In the genomic region with DNA sequence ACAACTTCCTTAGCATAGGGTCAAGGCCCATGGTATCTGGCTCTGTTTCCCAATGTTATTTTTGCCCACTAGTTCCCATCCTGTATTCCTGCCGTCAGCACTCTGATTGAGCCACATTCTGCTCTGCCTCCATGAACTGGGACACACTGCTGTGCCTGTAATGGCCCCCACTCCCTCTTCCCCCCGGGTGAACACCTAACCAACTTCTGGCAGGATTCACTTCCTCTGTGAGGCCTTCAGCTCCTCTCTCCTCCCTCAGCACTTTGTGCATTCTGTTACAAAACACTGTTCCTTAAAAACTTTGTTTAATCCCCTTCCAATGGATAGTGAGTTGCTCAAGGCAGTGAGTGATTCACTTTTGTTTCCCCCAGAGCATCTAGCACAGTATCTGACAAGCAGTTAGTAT, we compare ENCODE assay signal across 13 cellular contexts.
DNase-seq lines count a peak whose midpoint lies in the region; ATAC-seq, FAIRE-seq and TF ChIP-seq lines count a peak whose summit lies in the region.
"Had no signal": no experiment of that assay in that cellular context is flagged by ENCODE, and none has a peak within 500 bp of the region (broad histone marks: within the 10 kb centered on the region; RNA-seq: fewer than 3 reads in every experiment).

No MANE protein-coding gene starts in this region.

- ATAC-seq in HG03460 (IDR thresholded peaks at IDR 0.05; ENCODE audit: unreplicated experiment) (no peak), GM21367 (IDR thresholded peaks at IDR 0.05; ENCODE audit: unreplicated experiment) (no peak)

- H3K27ac ChIP-seq in PC-9 (peak overlapping the region; percentile 48; the same call in 1 of the 2 replicates), esophagus (ENCODE audit: low read depth in 2 of 2, low read length in 1 of 2) (peak overlapping the region; percentile 3 to 37), neural progenitor cell (peak overlapping the region; percentile 76)

- DNase-seq in GM12892 (ENCODE audit: insufficient read length), result no peak
- no peak for DNase-seq in PC-9
- no peak for DNase-seq in neural progenitor cell (ENCODE audit: low spot score)
- DNase-seq in LoVo (ENCODE audit: low spot score), result no peak
- DNase-seq in NCI-H345 (lab: John Stamatoyannopoulos, UW), result no peak
- DNase-seq: activated CD8-positive, alpha-beta memory T cell treated with anti-CD3 and anti-CD28 coated beads for 24 hours; GOT3; islet precursor cell had no signal

- BruUV-seq in PC-9 (replicated peaks; lab: Mats Ljungman, UMichigan), result no TSS peak

- peak; percentile 44 for FAIRE-seq in GM12892 (lab: Jason Lieb, UNC)

- H2AFZ ChIP-seq in PC-9, result no peak overlapping the region
- no peak overlapping the region for H2AFZ ChIP-seq in neural progenitor cell (replicated peaks)

- POLR2A ChIA-PET in PC-9 (lab: Charles Lee; ENCODE audit: unreplicated experiment), result no interaction called here

- H3K36me3 ChIP-seq in PC-9 (ENCODE audit: low read depth) (no peaks in the 10 kb centered on the region; the same call in 1 of the 2 replicates), esophagus (ENCODE audit: control insufficient read depth in 2 of 2, insufficient read depth in 2 of 2, low read length in 1 of 2) (no peaks in the 10 kb centered on the region), neural progenitor cell (no peaks in the 10 kb centered on the region)

- H3K79me2 ChIP-seq in PC-9 (ENCODE audit: low read depth) (peaks cover 85% of the 10 kb centered on the region), neural progenitor cell (ENCODE audit: low read depth) (peaks cover 100% of the 10 kb centered on the region)

- no peak for TF ChIP-seq POLR2A in GM12892 (IDR thresholded peaks at IDR 0.05; ENCODE audit: low read depth, low read length)

- no peaks in the 10 kb centered on the region for H3K27me3 Mint-ChIP-seq in neural progenitor cell (ENCODE audit: insufficient read depth, low read depth)

- no peak overlapping the region for H3K4me3 ChIP-seq in PC-9
- no peak overlapping the region for H3K4me3 ChIP-seq in esophagus (ENCODE audit: low read depth in 1 of 2, low read length in 2 of 2)
- no peak overlapping the region for H3K4me3 ChIP-seq in neural progenitor cell

- H4K20me1 ChIP-seq in PC-9 (ENCODE audit: insufficient read depth), result no peaks in the 10 kb centered on the region
- peaks cover 99% of the 10 kb centered on the region for H4K20me1 ChIP-seq in neural progenitor cell (ENCODE audit: low read depth)

- H3F3A ChIP-seq in PC-9 (ENCODE audit: insufficient read depth, low read depth), result peaks cover 9% of the 10 kb centered on the region
- peaks cover 49% of the 10 kb centered on the region for H3F3A ChIP-seq in neural progenitor cell (ENCODE audit: low read depth)

- peaks cover 52% of the 10 kb centered on the region for H3K4me1 Mint-ChIP-seq in neural progenitor cell

- H3K27me3 ChIP-seq in PC-9 (ENCODE audit: insufficient read depth, low read depth) (no peaks in the 10 kb centered on the region), esophagus (ENCODE audit: control insufficient read depth in 1 of 2, insufficient read depth in 2 of 2, low read length in 2 of 2) (no peaks in the 10 kb centered on the region), neural progenitor cell (no peaks in the 10 kb centered on the region)

- TF ChIP-seq CTCF in PC-9 (conservative IDR thresholded peaks at IDR 0.05) (no peak), neural progenitor cell (IDR thresholded peaks at IDR 0.05) (no peak)

- H3K4me1 ChIP-seq in PC-9 (replicated peaks; ENCODE audit: insufficient read depth), result peaks cover 25% of the 10 kb centered on the region
- H3K4me1 ChIP-seq in esophagus (ENCODE audit: control insufficient read depth in 2 of 2, insufficient read depth in 2 of 2, low read length in 1 of 2), result no peaks in the 10 kb centered on the region
- H3K4me1 ChIP-seq in neural progenitor cell, result peaks cover 60% of the 10 kb centered on the region

- intact Hi-C loops in PC-9 (cut with micrococcal nuclease; ENCODE audit: unreplicated experiment), result no loop called here

- peaks cover 5% of the 10 kb centered on the region for H3K36me3 Mint-ChIP-seq in neural progenitor cell

- H3K9me3 Mint-ChIP-seq in neural progenitor cell, result no peaks in the 10 kb centered on the region

- no peaks in the 10 kb centered on the region; the same call in 1 of the 2 replicates for H3K9me3 ChIP-seq in PC-9 (ENCODE audit: insufficient read depth, low read depth)
- H3K9me3 ChIP-seq in esophagus (ENCODE audit: control insufficient read depth in 2 of 2, insufficient read depth in 1 of 2, low read depth in 1 of 2, low read length in 1 of 2), result no peaks in the 10 kb centered on the region
- H3K9me3 ChIP-seq in neural progenitor cell (ENCODE audit: low read depth), result no peaks in the 10 kb centered on the region

- H3K4me3 Mint-ChIP-seq in neural progenitor cell, result no peak overlapping the region
- H3K4me3 Mint-ChIP-seq: activated naive CD8-positive, alpha-beta T cell treated with anti-CD3 and anti-CD28 coated beads for 36 hours; stimulated activated naive CD8-positive, alpha-beta T cell treated with anti-CD3 and anti-CD28 coated beads, Interleukin-15, Interleukin-2, amounts not matched to agents 100 ng/mL and 50 ng/mL, for 24 hours had no signal

- CTCF ChIA-PET in PC-9 (lab: Charles Lee), result no interaction called here

- H3K4me2 ChIP-seq in PC-9, result no peak overlapping the region; the same call in 1 of the 2 replicates
- no peak overlapping the region for H3K4me2 ChIP-seq in neural progenitor cell

- peak overlapping the region; percentile 24 for H3K27ac Mint-ChIP-seq in neural progenitor cell
- H3K27ac Mint-ChIP-seq: activated naive CD8-positive, alpha-beta T cell treated with anti-CD3 and anti-CD28 coated beads for 36 hours; stimulated activated naive CD8-positive, alpha-beta T cell treated with anti-CD3 and anti-CD28 coated beads, Interleukin-15, Interleukin-2, amounts not matched to agents 100 ng/mL and 50 ng/mL, for 24 hours had no signal

- 34 to 37% methylated on average over 2 of the region's 2 CpGs for WGBS in esophagus, 2 donors

- H3K9ac ChIP-seq in neural progenitor cell, result no peak overlapping the region

- no peaks in the 10 kb centered on the region for H3K9me2 ChIP-seq in PC-9 (ENCODE audit: insufficient read depth)

Comparison
In these comparisons a context has a peak if more than half of its experiments do, and no peak if none do; other contexts are left out.
1. H3K27ac ChIP-seq: peak in every context shown above with its lines; median percentile 76 in neural progenitor cell; 48 in PC-9; 20 in esophagus.